In the genomic region with DNA sequence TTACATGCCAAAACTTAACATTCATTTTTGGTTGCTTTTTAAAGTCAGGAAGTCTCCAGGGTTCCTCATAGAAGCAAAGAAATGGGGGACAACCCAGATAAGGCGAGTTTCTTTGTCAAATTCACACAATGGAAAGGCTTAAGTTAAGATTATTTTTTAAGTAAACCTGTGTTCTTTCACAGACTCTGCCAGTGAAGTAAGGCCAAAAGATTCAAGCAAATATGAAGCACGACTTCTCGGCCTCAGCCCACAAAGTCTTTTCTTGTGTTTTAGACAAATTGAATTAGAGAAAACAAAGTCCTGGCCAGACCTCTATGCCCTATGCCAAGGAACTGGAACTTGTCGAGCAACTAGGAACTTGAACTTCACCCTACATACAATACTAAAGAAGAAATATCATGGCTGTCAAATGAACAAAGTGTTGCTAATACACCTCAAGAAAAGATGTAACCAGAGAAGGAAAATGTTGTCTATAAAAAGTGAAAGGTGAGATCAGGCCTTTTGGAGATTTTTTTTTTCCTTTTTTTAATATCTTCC, we compare ENCODE assay signal across 16 cellular contexts.
DNase-seq lines count a peak whose midpoint lies in the region; ATAC-seq and TF ChIP-seq lines count a peak whose summit lies in the region.
"Had no signal": no experiment of that assay in that cellular context is flagged by ENCODE, and none has a peak within 500 bp of the region (broad histone marks: within the 10 kb centered on the region; RNA-seq: fewer than 3 reads in every experiment).

No MANE protein-coding gene starts in this region.

- no peaks in the 10 kb centered on the region for H3K27me3 Mint-ChIP-seq in activated T-cell treated with anti-CD3 and anti-CD28 coated beads, Interleukin-2, amount 50 U/mL, for 24 hours

- peak; percentile 49 for ATAC-seq in left colon
- no peak for ATAC-seq in GM18868 (IDR thresholded peaks at IDR 0.05; ENCODE audit: unreplicated experiment)
- no peak for ATAC-seq in HG02678 (IDR thresholded peaks at IDR 0.05; ENCODE audit: unreplicated experiment)
- ATAC-seq in GM21786 (IDR thresholded peaks at IDR 0.05; ENCODE audit: unreplicated experiment): no peak

- no peaks in the 10 kb centered on the region for H3K27me3 ChIP-seq in mammary epithelial cell (ENCODE audit: insufficient read depth, low read length)
- no peaks in the 10 kb centered on the region for H3K27me3 ChIP-seq in stomach
- H3K27me3 ChIP-seq: cardiac muscle cell had no signal

- peaks cover 10% of the 10 kb centered on the region for H3K9me3 Mint-ChIP-seq in activated T-cell treated with anti-CD3 and anti-CD28 coated beads, Interleukin-2, amount 50 U/mL, for 24 hours

- no peak overlapping the region for H3K4me3 ChIP-seq in mammary epithelial cell (replicated peaks in 1 of 3; ENCODE audit: insufficient read depth in 1 of 3, low read depth in 2 of 3, low read length in 3 of 3)
- no peak overlapping the region for H3K4me3 ChIP-seq in stomach
- H3K4me3 ChIP-seq: cardiac muscle cell had no signal

- in situ Hi-C loops in mammary epithelial cell (cut with MboI; ENCODE audit: low sequenced_read_pairs in 2 of 2): no loop called here

- TSS peak; percentile 91 for BruUV-seq in mammary epithelial cell (replicated peaks; lab: Mats Ljungman, UMichigan)

- H3K4me2 ChIP-seq in mammary epithelial cell (ENCODE audit: insufficient read depth, low read depth, low read length): no peak overlapping the region

- H3K79me2 ChIP-seq in mammary epithelial cell (ENCODE audit: insufficient read depth, low read length): no peaks in the 10 kb centered on the region

- no peak overlapping the region for H3K4me3 Mint-ChIP-seq in activated T-cell treated with anti-CD3 and anti-CD28 coated beads, Interleukin-2, amount 50 U/mL, for 24 hours
- H3K4me3 Mint-ChIP-seq: nephron progenitor cell had no signal

- TF ChIP-seq CTCF in mammary epithelial cell (conservative IDR thresholded peaks at IDR 0.05 in 1 of 2, IDR thresholded peaks at IDR 0.05 in 1 of 2; ENCODE audit: extremely low read depth in 1 of 2, insufficient read depth in 1 of 2, low read depth in 1 of 2, low read length in 2 of 2) (no peak), stomach (IDR thresholded peaks at IDR 0.05) (no peak)

- TF ChIP-seq POLR2A in stomach (IDR thresholded peaks at IDR 0.05): no peak

- H3K36me3 ChIP-seq in mammary epithelial cell (ENCODE audit: insufficient read depth, low read length): no peaks in the 10 kb centered on the region
- H3K36me3 ChIP-seq in stomach: no peaks in the 10 kb centered on the region
- H3K36me3 ChIP-seq: cardiac muscle cell had no signal

- 46% methylated on average over 4 of the region's 4 CpGs for WGBS in mammary epithelial cell (ENCODE audit: low coverage, missing lambda C conversion rate)
- 28 to 36% (median 31%) methylated on average over 4 of the region's 4 CpGs for WGBS in stomach, 5 donors

- H3K4me1 ChIP-seq in mammary epithelial cell (ENCODE audit: insufficient read depth, low read length) (peaks cover 31% of the 10 kb centered on the region), stomach (peaks cover 13 to 28% (median 25%) of the 10 kb centered on the region in 4 donors)

- dilution Hi-C loops in mammary epithelial cell (cut with HindIII; ENCODE audit: low sequenced_read_pairs): no loop called here

- TF ChIP-seq EP300 in stomach (IDR thresholded peaks at IDR 0.05): no peak

- no peak for DNase-seq in activated T-cell treated with anti-CD3 and anti-CD28 coated beads, Interleukin-2, amount 50 U/mL, for 24 hours
- no peak for DNase-seq in activated T-cell treated with anti-CD3 and anti-CD28 coated beads for 4 hours
- no peak for DNase-seq in mammary epithelial cell
- DNase-seq in left colon: no peak
- DNase-seq in stomach: no peak
- DNase-seq: activated gamma-delta T cell treated with Interleukin-2 at 50 U/mL for 16 hours, GDM1, hippocampal formation, NCI-H2029 treated with DMSO at 0.1 percent for 48 hours, NCI-H774, nephron progenitor cell, RPMI8226 had no signal

- intact Hi-C loops in mammary epithelial cell (cut with micrococcal nuclease): no loop called here
- intact Hi-C loops in left colon (cut with DNase I, micrococcal nuclease): no loop called here
- intact Hi-C loops in stomach (cut with DNase I; ENCODE audit: low total_unique reads): no loop called here

- H3K27ac ChIP-seq in mammary epithelial cell (ENCODE audit: insufficient read depth, low read depth, low read length) (peak overlapping the region; percentile 83), stomach (peak overlapping the region in 4 of 5 donors; percentile 33 to 78 (median 62))
- H3K27ac ChIP-seq: cardiac muscle cell had no signal

- H4K20me1 ChIP-seq in mammary epithelial cell (ENCODE audit: insufficient read depth, low read length): no peaks in the 10 kb centered on the region

- H3K9me3 ChIP-seq in mammary epithelial cell (replicated peaks; ENCODE audit: insufficient read depth, low read length): no peaks in the 10 kb centered on the region
- H3K9me3 ChIP-seq in stomach: peaks cover 0 to 7% (median 0%) of the 10 kb centered on the region in 4 donors

- peak overlapping the region; percentile 38 for H3K9ac ChIP-seq in mammary epithelial cell (ENCODE audit: insufficient read depth, low read length)

- H3K27ac Mint-ChIP-seq in activated T-cell treated with anti-CD3 and anti-CD28 coated beads, Interleukin-2, amount 50 U/mL, for 24 hours: peak overlapping the region; percentile 96

- peak overlapping the region; percentile 63 for H2AFZ ChIP-seq in mammary epithelial cell (ENCODE audit: low read depth, low read length)

- peaks cover 3% of the 10 kb centered on the region for H3K36me3 Mint-ChIP-seq in activated T-cell treated with anti-CD3 and anti-CD28 coated beads, Interleukin-2, amount 50 U/mL, for 24 hours (ENCODE audit: low read depth)

- CTCF ChIA-PET in mammary epithelial cell (lab: Charles Lee; ENCODE audit: low non-redundant PET): no interaction called here

- peaks cover 57% of the 10 kb centered on the region for H3K4me1 Mint-ChIP-seq in activated T-cell treated with anti-CD3 and anti-CD28 coated beads, Interleukin-2, amount 50 U/mL, for 24 hours (ENCODE audit: low read depth)
